9 cellular contexts compared by ENCODE assay signal in genomic region chr7:80499350-80499955, GRCh38. TPM values are rescaled to one million over a fixed set of nuclear protein-coding genes. Genes with fewer than 3 reads are reported as not detected.
DNase-seq lines count a peak whose midpoint lies in the region; ATAC-seq and TF ChIP-seq lines count a peak whose summit lies in the region.
"Had no signal": no experiment of that assay in that cellular context is flagged by ENCODE, and none has a peak within 500 bp of the region (broad histone marks: within the 10 kb centered on the region; RNA-seq: fewer than 3 reads in every experiment).

No MANE protein-coding gene starts in this region.

- intact Hi-C loops in upper lobe of right lung (cut with DNase I) = no loop called here

- TF ChIP-seq CTCF in kidney epithelial cell (IDR thresholded peaks at IDR 0.05; ENCODE audit: insufficient read depth, low read length, poor library complexity, severe bottlenecking) (no peak), upper lobe of right lung (IDR thresholded peaks at IDR 0.05) (no peak)

- no peaks in the 10 kb centered on the region for H3K27me3 Mint-ChIP-seq in activated naive CD8-positive, alpha-beta T cell treated with anti-CD3 and anti-CD28 coated beads for 36 hours

- no peaks in the 10 kb centered on the region for H3K9me3 ChIP-seq in upper lobe of right lung

- DNase-seq in HT1080 (ENCODE audit: low read depth) (peak; percentile 87), brain pericyte (ENCODE audit: low read depth, low spot score) (peak; percentile 47), kidney epithelial cell (ENCODE audit: low read depth) (peak; percentile 91), upper lobe of right lung (no peak), NCI-H82 (lab: John Stamatoyannopoulos, UW) (no peak)
- no peak for DNase-seq in activated CD4-positive, alpha-beta T cell treated with anti-CD3 and anti-CD28 coated beads for 48 hours
- DNase-seq in activated naive CD8-positive, alpha-beta T cell treated with anti-CD3 and anti-CD28 coated beads for 36 hours = no peak
- DNase-seq: hippocampal formation had no signal

- peak; percentile 91 for ATAC-seq in upper lobe of right lung

- H3K9me3 Mint-ChIP-seq in activated naive CD8-positive, alpha-beta T cell treated with anti-CD3 and anti-CD28 coated beads for 36 hours = no peaks in the 10 kb centered on the region

- H3K27ac Mint-ChIP-seq in activated naive CD8-positive, alpha-beta T cell treated with anti-CD3 and anti-CD28 coated beads for 36 hours = no peak overlapping the region

- peak overlapping the region; percentile 61 for H3K27ac ChIP-seq in upper lobe of right lung
- H3K27ac ChIP-seq: KMS-11 had no signal

- H3K36me3 Mint-ChIP-seq in activated naive CD8-positive, alpha-beta T cell treated with anti-CD3 and anti-CD28 coated beads for 36 hours = no peaks in the 10 kb centered on the region

- H3K4me1 ChIP-seq in upper lobe of right lung = peaks cover 8% of the 10 kb centered on the region

- H3K4me1 Mint-ChIP-seq in activated naive CD8-positive, alpha-beta T cell treated with anti-CD3 and anti-CD28 coated beads for 36 hours = no peaks in the 10 kb centered on the region

- no peaks in the 10 kb centered on the region for H3K27me3 ChIP-seq in kidney epithelial cell (ENCODE audit: control insufficient read depth, insufficient read depth, low read length)
- H3K27me3 ChIP-seq in upper lobe of right lung = no peaks in the 10 kb centered on the region

- H3K36me3 ChIP-seq in kidney epithelial cell (ENCODE audit: control insufficient read depth, insufficient read depth, low read length) = no peaks in the 10 kb centered on the region
- H3K36me3 ChIP-seq in upper lobe of right lung = no peaks in the 10 kb centered on the region

- no peak overlapping the region for H3K4me3 Mint-ChIP-seq in activated naive CD8-positive, alpha-beta T cell treated with anti-CD3 and anti-CD28 coated beads for 36 hours

- no peak overlapping the region for H3K4me3 ChIP-seq in kidney epithelial cell (ENCODE audit: low read depth, low read length)
- H3K4me3 ChIP-seq in upper lobe of right lung = no peak overlapping the region

RNA-seq across cellular contexts. Expression of gene GNAT3, which starts 12.4 kb away (rescaled TPM):
- not detected in 2 replicates for total RNA-seq in HT1080 (2014; rRNA removed; shearing (Covaris generic))
- polyA plus RNA-seq in HT1080 (2015; cell fraction: cytosol; rRNA removed) = not detected in 2 replicates
- not detected in 2 replicates for polyA plus RNA-seq in HT1080 (2015; cell fraction: nucleus; rRNA removed)
- total RNA-seq in kidney epithelial cell = not detected in 2 replicates
- total RNA-seq in upper lobe of right lung = not detected
- not detected for total RNA-seq in activated naive CD8-positive, alpha-beta T cell treated with anti-CD3 and anti-CD28 coated beads for 36 hours

Comparison
In these comparisons a context has a peak if more than half of its experiments do, and no peak if none do; other contexts are left out.
1. DNase-seq: peak in HT1080 (single experiment), brain pericyte (single experiment) and kidney epithelial cell (single experiment); none in upper lobe of right lung (single experiment), activated CD4-positive, alpha-beta T cell treated with anti-CD3 and anti-CD28 coated beads for 48 hours (single experiment), NCI-H82 (single experiment) and activated naive CD8-positive, alpha-beta T cell treated with anti-CD3 and anti-CD28 coated beads for 36 hours (single experiment).